Comparison of ENCODE assay signal across 16 cellular contexts in the genomic region with DNA sequence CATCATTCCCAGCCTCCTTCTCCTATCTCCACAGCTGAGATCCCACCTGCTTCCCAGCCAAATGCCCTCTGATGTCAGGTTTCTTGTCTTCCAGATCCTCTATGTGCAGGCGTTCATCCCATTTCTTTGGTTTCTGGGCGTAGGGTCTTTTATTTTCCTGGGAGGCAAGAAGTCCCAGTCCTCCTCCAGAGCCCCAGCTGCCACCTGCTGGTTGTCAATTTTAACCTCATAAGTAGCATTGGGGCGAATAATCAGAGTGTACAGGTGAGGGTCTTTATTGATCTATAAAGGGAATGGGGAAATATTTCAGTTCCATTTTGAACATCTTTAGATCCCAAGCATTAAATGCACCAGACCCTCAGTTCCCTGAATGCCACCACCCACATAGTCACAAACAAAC.
"Had no signal": no experiment of that assay in that cellular context is flagged by ENCODE, and none has a peak within 500 bp of the region (broad histone marks: within the 10 kb centered on the region; RNA-seq: fewer than 3 reads in every experiment).

No MANE protein-coding gene starts in this region.

- ATAC-seq: left cardiac atrium, pancreas had no signal

- H3K27ac Mint-ChIP-seq: immature natural killer cell; neural progenitor cell; stimulated activated naive CD8-positive, alpha-beta T cell treated with anti-CD3 and anti-CD28 coated beads, Interleukin-15, Interleukin-2, amounts not matched to agents 100 ng/mL and 50 ng/mL, for 24 hours had no signal

- H3K9me3 ChIP-seq: pancreas had no signal

- H3K4me2 ChIP-seq: neural progenitor cell had no signal

- H3K4me3 ChIP-seq: lung, neural progenitor cell, pancreas had no signal

- H3K27me3 ChIP-seq: neural progenitor cell, pancreas had no signal

- H3K36me3 ChIP-seq: neural progenitor cell, pancreas had no signal

- H3K9ac ChIP-seq: neural progenitor cell had no signal

- H3K27me3 Mint-ChIP-seq: stimulated activated naive CD8-positive, alpha-beta T cell treated with anti-CD3 and anti-CD28 coated beads, Interleukin-15, Interleukin-2, amounts not matched to agents 100 ng/mL and 50 ng/mL, for 24 hours had no signal

- H3K27ac ChIP-seq: neural progenitor cell, pancreas had no signal

- H2AFZ ChIP-seq: neural progenitor cell had no signal

- H3K4me1 ChIP-seq: neural progenitor cell had no signal

- H3K36me3 Mint-ChIP-seq: immature natural killer cell, neural progenitor cell had no signal

- H3K4me3 Mint-ChIP-seq: immature natural killer cell; neural progenitor cell; stimulated activated naive CD8-positive, alpha-beta T cell treated with anti-CD3 and anti-CD28 coated beads, Interleukin-15, Interleukin-2, amounts not matched to agents 100 ng/mL and 50 ng/mL, for 24 hours had no signal

- H3K9me3 Mint-ChIP-seq: immature natural killer cell; neural progenitor cell; stimulated activated naive CD8-positive, alpha-beta T cell treated with anti-CD3 and anti-CD28 coated beads, Interleukin-15, Interleukin-2, amounts not matched to agents 100 ng/mL and 50 ng/mL, for 24 hours had no signal

- DNase-seq: activated CD4-positive, alpha-beta T cell treated with anti-CD3 and anti-CD28 coated beads, Interleukin-2, amount 50 U/mL, for 48 hours; activated CD4-positive, CD25-positive, alpha-beta regulatory T cell treated with anti-CD3 and anti-CD28 coated beads, Interleukin-2, amount 50 U/mL, for 72 hours; activated T-cell treated with anti-CD3 and anti-CD28 coated beads, Interleukin-2, amount 50 U/mL, for 48 hours; caudate nucleus; cortex of kidney; effector memory CD4-positive, alpha-beta T cell; erythroblast; immature natural killer cell; left cardiac atrium; midbrain; pancreas; stimulated activated CD4-positive, alpha-beta T cell treated with anti-CD3 and anti-CD28 coated beads, Interleukin-4, amount 100 ng/mL, for 1 hour; stimulated activated CD8-positive, alpha-beta memory T cell treated with anti-CD3 and anti-CD28 coated beads, Interleukin-4, amount 100 ng/mL, for 48 hours had no signal
